ENCODE assay signal across 16 cellular contexts in the genomic region with DNA sequence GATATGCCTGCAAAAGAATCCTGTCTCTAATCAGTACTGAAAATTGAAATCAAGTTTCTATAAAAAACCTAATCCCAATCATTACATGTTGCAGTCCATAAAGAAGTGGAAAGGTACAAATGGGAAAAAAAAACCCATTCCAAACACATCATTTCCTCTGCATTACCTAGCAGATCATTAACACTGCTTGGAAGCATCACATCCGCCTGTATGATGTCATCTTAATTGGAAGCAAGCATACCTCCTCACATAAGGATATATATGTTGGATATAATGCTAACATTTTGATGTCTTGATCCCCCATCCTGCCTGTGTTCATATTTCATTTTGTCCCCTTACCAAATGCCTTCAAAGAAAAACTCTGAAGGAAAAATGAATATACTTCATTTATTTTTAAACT.
"Had no signal": no experiment of that assay in that cellular context is flagged by ENCODE, and none has a peak within 500 bp of the region (broad histone marks: within the 10 kb centered on the region; RNA-seq: fewer than 3 reads in every experiment).

No MANE protein-coding gene starts in this region.

- H3K4me3 ChIP-seq: esophagus muscularis mucosa, gastrocnemius medialis, psoas muscle, sigmoid colon, skin epidermis had no signal

- H3K9me3 ChIP-seq: esophagus muscularis mucosa, gastrocnemius medialis, psoas muscle, sigmoid colon had no signal

- ATAC-seq: gastrocnemius medialis; left cardiac atrium; naive thymus-derived CD4-positive, alpha-beta T cell; psoas muscle had no signal

- H3K9ac ChIP-seq: parathyroid adenoma had no signal

- H3K79me2 ChIP-seq: parathyroid adenoma had no signal

- H2AFZ ChIP-seq: parathyroid adenoma had no signal

- FAIRE-seq: endometrium, keratinocyte had no signal

- DNase-seq: effector memory CD4-positive, alpha-beta T cell; gastrocnemius medialis; left cardiac atrium; naive thymus-derived CD4-positive, alpha-beta T cell; occipital lobe; psoas muscle; sigmoid colon; stimulated activated CD4-positive, alpha-beta T cell treated with anti-CD3 and anti-CD28 coated beads, Interleukin-2, amount 100 ng/mL, for 24 hours; stimulated activated naive CD4-positive, alpha-beta T cell treated with Interleukin-2 at 50 U/mL for 16 hours; trophoblast cell had no signal

- H3K36me3 ChIP-seq: esophagus muscularis mucosa, gastrocnemius medialis, sigmoid colon had no signal

- H3K27ac ChIP-seq: epithelial cell of prostate, parathyroid adenoma, psoas muscle, sigmoid colon, skin epidermis had no signal

- H3K27me3 ChIP-seq: esophagus muscularis mucosa, gastrocnemius medialis, sigmoid colon had no signal
